ENCODE assay signal across 8 cellular contexts in the genomic region with DNA sequence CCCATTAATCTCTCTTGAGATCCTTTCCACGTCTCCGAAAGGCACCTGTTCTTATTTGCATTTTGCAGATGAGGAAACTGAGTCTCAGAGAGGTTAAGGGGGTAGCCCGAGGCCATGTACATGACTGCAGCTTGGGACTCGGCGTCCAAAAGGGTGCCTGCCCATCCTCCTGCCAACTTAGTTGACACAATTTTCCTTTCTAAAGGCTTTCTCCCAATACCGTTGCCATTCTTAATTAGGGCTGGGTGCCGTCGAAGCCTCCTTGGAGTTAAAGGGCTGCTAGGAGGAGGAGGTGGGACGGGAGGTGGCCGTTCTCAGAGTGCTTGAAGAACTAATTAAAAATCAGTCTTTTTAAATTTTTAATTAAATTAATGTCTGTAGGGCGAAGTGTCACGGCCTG. TPM values are rescaled to one million over a fixed set of nuclear protein-coding genes. Genes with fewer than 3 reads are reported as not detected.
DNase-seq lines count a peak whose midpoint lies in the region; ATAC-seq and TF ChIP-seq lines count a peak whose summit lies in the region.

No MANE protein-coding gene starts in this region.

- peak overlapping the region in 1 of 2 donors; percentile 39 for H3K27ac Mint-ChIP-seq in T-cell

- H3K4me3 ChIP-seq in GM08714 (ENCODE audit: low read length), result peak overlapping the region; percentile 51; the same call in 1 of the 2 replicates
- peak overlapping the region; percentile 45 for H3K4me3 ChIP-seq in fibroblast of mammary gland (ENCODE audit: control insufficient read depth, low read depth, low read length)
- H3K4me3 ChIP-seq in rectal smooth muscle tissue (ENCODE audit: low read length), result peak overlapping the region; percentile 46

- H3K9me3 Mint-ChIP-seq in T-cell, result peaks cover 0 to 6% (median 0%) of the 10 kb centered on the region in 3 donors

- H3K27me3 ChIP-seq in rectal smooth muscle tissue (ENCODE audit: control insufficient read depth, insufficient read depth, low read length), result no peaks in the 10 kb centered on the region

- POLR2A ChIA-PET in T-cell (lab: Charles Lee), result interaction anchor here in 1 of 2 donors (0.5 kb wide), 1 partner anchor 24 kb away, joined by 3 read pairs; no protein-coding TSS in a partner anchor

- no peak overlapping the region for H3K27ac ChIP-seq in rectal smooth muscle tissue (ENCODE audit: low read depth, low read length)

- H3K4me1 ChIP-seq in rectal smooth muscle tissue (ENCODE audit: control insufficient read depth, insufficient read depth, low read length), result peaks cover 7% of the 10 kb centered on the region

- TF ChIP-seq CTCF in fibroblast of mammary gland (conservative IDR thresholded peaks at IDR 0.05; ENCODE audit: control insufficient read depth, insufficient read depth, low read depth, low read length), result no peak

- no peak for ATAC-seq in T-cell (replicated peaks in 1 of 4)

- no peak overlapping the region for H3K9ac ChIP-seq in rectal smooth muscle tissue (ENCODE audit: low read length)

- peak overlapping the region; percentile 75 to 94 (median 76) for H3K4me3 Mint-ChIP-seq in T-cell

- peaks cover 0 to 3% of the 10 kb centered on the region in 2 donors for H3K27me3 Mint-ChIP-seq in T-cell

- DNase-seq in T-cell (no peak), fibroblast of mammary gland (ENCODE audit: low read depth) (no peak), NCI-H345 (lab: John Stamatoyannopoulos, UW) (no peak), NCI-H526 treated with DMSO at 0.1 percent for 48 hours (lab: John Stamatoyannopoulos, UW) (no peak), NCI-H510A treated with DMSO at 0.1 percent for 48 hours (lab: John Stamatoyannopoulos, UW) (no peak), DMS 273 (lab: John Stamatoyannopoulos, UW; ENCODE audit: unreplicated experiment) (no peak)

- H3K36me3 ChIP-seq in rectal smooth muscle tissue (ENCODE audit: control insufficient read depth, insufficient read depth, low read length), result no peaks in the 10 kb centered on the region

- H3K36me3 Mint-ChIP-seq in T-cell, result no peaks in the 10 kb centered on the region

- CTCF ChIA-PET in T-cell (lab: Charles Lee), result no interaction called here

- peaks cover 36 to 41% (median 37%) of the 10 kb centered on the region in 3 donors for H3K4me1 Mint-ChIP-seq in T-cell

RNA-seq across cellular contexts. Expression of gene PSMG4, which starts 0.5 kb away (rescaled TPM):
- 10 to 100 TPM; 18.8 to 42.6 (median 33.6) TPM for total RNA-seq in T-cell

RNA-seq across cellular contexts. Expression of gene TUBB2B, which starts 30.7 kb away (rescaled TPM):
- total RNA-seq in T-cell, result 1 to 10 TPM in 2 of 5 donors, under 1 TPM in 2, not detected in 1; 0.46 to 1.2 (median 0.87) TPM
